In the genomic region with DNA sequence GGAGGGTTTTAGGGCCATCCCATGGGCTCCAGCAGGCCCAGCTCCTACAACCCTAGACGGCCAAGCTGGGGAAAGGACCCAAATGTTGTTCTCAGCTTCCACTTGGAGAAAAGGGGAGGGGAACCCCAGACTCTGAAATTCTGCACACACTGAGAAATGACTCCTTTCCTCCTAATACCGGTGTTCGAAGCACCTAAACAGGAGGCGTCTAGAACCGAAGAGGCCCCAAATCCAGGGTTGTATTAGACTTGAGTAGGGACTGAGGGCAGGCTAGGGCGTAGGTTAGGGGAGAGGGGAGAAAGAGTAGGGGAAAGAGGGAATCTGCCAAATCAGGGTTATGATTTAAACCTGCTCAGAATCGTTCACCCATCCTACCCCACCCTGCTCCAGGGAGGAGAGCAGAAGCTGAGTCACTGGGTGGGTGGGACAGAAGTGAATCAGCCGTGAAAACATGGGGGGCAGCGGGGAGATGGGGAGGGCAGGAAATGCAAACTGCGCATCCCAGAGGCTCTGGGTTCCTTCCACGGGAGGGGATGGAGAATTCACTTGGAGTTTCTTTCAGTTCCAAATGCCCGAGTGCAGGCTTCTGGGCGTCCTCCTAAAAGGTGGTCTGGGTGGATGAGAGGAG, we compare ENCODE assay signal across 8 cellular contexts. TPM values are rescaled to one million over a fixed set of nuclear protein-coding genes. Genes with fewer than 3 reads are reported as not detected.
A peak's percentile ranks its signal among the peaks of the same experiment; 100 is the strongest.
DNase-seq lines count a peak whose midpoint lies in the region; ATAC-seq, FAIRE-seq and TF ChIP-seq lines count a peak whose summit lies in the region.

No MANE protein-coding gene starts in this region.

- no peaks in the 10 kb centered on the region for H3K27me3 ChIP-seq in CD4-positive, alpha-beta memory T cell (ENCODE audit: insufficient read depth, low read length)
- H3K27me3 ChIP-seq in NT2/D1 (ENCODE audit: insufficient read depth, insufficient read length) (peaks cover 31% of the 10 kb centered on the region), K562 (ENCODE audit: control insufficient read depth in 2 of 2, insufficient read depth in 2 of 2, low read length in 2 of 2) (no peaks in the 10 kb centered on the region)

- POLR2A ChIA-PET in CD4-positive, alpha-beta memory T cell (lab: Charles Lee; ENCODE audit: partially characterized antibody): interaction anchor here (1.0 to 4.1 kb wide), 14 partner anchors 13 to 201 kb away, joined by 3 to 33 read pairs (median 6); partner anchors contain the start of genes CSAD, MYG1, SPRYD3 and ZNF740
- POLR2A ChIA-PET in K562 (lab: Yijun Ruan, JAX): interaction anchor here (0.5 to 1.4 kb wide), 8 partner anchors 14 to 1707 kb away, joined by 3 to 9 read pairs (median 3); partner anchors contain the start of genes GALNT6 and SPRYD3

- in situ Hi-C loops in K562 (cut with MboI): no loop called here

- FAIRE-seq in K562 (lab: Jason Lieb, UNC): peak; percentile 83

- no TSS peak for BruUV-seq in K562 (replicated peaks; lab: Mats Ljungman, UMichigan)

- H3K9me3 Mint-ChIP-seq in CD4-positive, alpha-beta memory T cell: no peaks in the 10 kb centered on the region
- no peaks in the 10 kb centered on the region for H3K9me3 Mint-ChIP-seq in stimulated activated memory B cell treated with anti-CD40 and anti-IgM and Interleukin-4, amounts not matched to agents 10 μg/mL and 1 μg/mL and 100 μg/mL, for 72 hours

- peaks cover 45% of the 10 kb centered on the region for H3K4me1 ChIP-seq in CD4-positive, alpha-beta memory T cell (ENCODE audit: insufficient read depth, low read length)
- H3K4me1 ChIP-seq in NT2/D1 (ENCODE audit: insufficient read depth, insufficient read length) (peaks cover 23% of the 10 kb centered on the region), K562 (replicated peaks in 1 of 2; ENCODE audit: control insufficient read depth in 2 of 2, insufficient read depth in 2 of 2, low read length in 2 of 2) (peaks cover 39 to 42% of the 10 kb centered on the region in 2 experiments)

- 8% methylated on average over 12 of the region's 13 CpGs for WGBS in K562 (ENCODE audit: insufficient coverage, low coverage, missing lambda C conversion rate)

- no peaks in the 10 kb centered on the region for H3K36me3 ChIP-seq in CD4-positive, alpha-beta memory T cell (ENCODE audit: insufficient read depth, low read length)
- H3K36me3 ChIP-seq in NT2/D1 (ENCODE audit: insufficient read depth, insufficient read length, low read length): peaks cover 3% of the 10 kb centered on the region
- H3K36me3 ChIP-seq in K562 (ENCODE audit: control insufficient read depth, insufficient read depth, low read length): no peaks in the 10 kb centered on the region

- no peaks in the 10 kb centered on the region for H4K20me1 ChIP-seq in K562 (replicated peaks; ENCODE audit: control insufficient read depth, insufficient read depth, low read length)

- no peak for TF ChIP-seq RAD21 in K562 (CRISPR knock-in tag; conservative IDR thresholded peaks at IDR 0.05 in 1 of 2, IDR thresholded peaks at IDR 0.05 in 1 of 2)

- H3K4me3 ChIP-seq in CD4-positive, alpha-beta memory T cell (ENCODE audit: low read length in 2 of 2): peak overlapping the region in 1 of 2 donors; percentile 46
- peak overlapping the region; percentile 66 for H3K4me3 ChIP-seq in NT2/D1 (ENCODE audit: insufficient read length, low read depth)
- peak overlapping the region; percentile 44 for H3K4me3 ChIP-seq in K562

- H3K27ac ChIP-seq in CD4-positive, alpha-beta memory T cell (ENCODE audit: low read depth, low read length): peak overlapping the region; percentile 16
- peak overlapping the region; percentile 72 for H3K27ac ChIP-seq in K562 (ENCODE audit: extremely low read depth, low read depth, low read length)

- no peaks in the 10 kb centered on the region for H3K9me3 ChIP-seq in CD4-positive, alpha-beta memory T cell (ENCODE audit: control insufficient read depth in 1 of 2, low read length in 2 of 2)
- H3K9me3 ChIP-seq in NT2/D1 (ENCODE audit: insufficient read depth, low read length): no peaks in the 10 kb centered on the region
- no peaks in the 10 kb centered on the region for H3K9me3 ChIP-seq in K562 (replicated peaks; ENCODE audit: control insufficient read depth, insufficient read depth, low read depth, low read length)

- TF ChIP-seq EP300 in K562 (IDR thresholded peaks at IDR 0.05; ENCODE audit: low read length): no peak

- ATAC-seq in K562 (peak; percentile 32), GM21526 (IDR thresholded peaks at IDR 0.05; ENCODE audit: low FRiP score, unreplicated experiment) (no peak), GM21423 (IDR thresholded peaks at IDR 0.05; ENCODE audit: unreplicated experiment) (no peak), GM18907 (IDR thresholded peaks at IDR 0.05; ENCODE audit: unreplicated experiment) (no peak)
- ATAC-seq in stimulated activated memory B cell treated with anti-CD40 and anti-IgM and Interleukin-4, amounts not matched to agents 10 μg/mL and 1 μg/mL and 100 μg/mL, for 72 hours: no peak

- peaks cover 0 to 2% of the 10 kb centered on the region in 2 donors for H3K36me3 Mint-ChIP-seq in CD4-positive, alpha-beta memory T cell
- H3K36me3 Mint-ChIP-seq in stimulated activated memory B cell treated with anti-CD40 and anti-IgM and Interleukin-4, amounts not matched to agents 10 μg/mL and 1 μg/mL and 100 μg/mL, for 72 hours: no peaks in the 10 kb centered on the region

- CTCF ChIA-PET in CD4-positive, alpha-beta memory T cell (lab: Charles Lee; ENCODE audit: partially characterized antibody): interaction anchor here (0.7 to 14.7 kb wide), 16 partner anchors 8 to 247 kb away, joined by 3 to 511 read pairs (median 4); partner anchors contain the start of gene SPRYD3
- CTCF ChIA-PET in K562 (lab: Yijun Ruan, JAX; ENCODE audit: low intra/inter-chr PET ratio): interaction anchor here (0.7 to 2.9 kb wide), 4 partner anchors 11 to 91 kb away, joined by 3 to 49 read pairs (median 3); no protein-coding TSS in a partner anchor

- H3K27ac Mint-ChIP-seq in CD4-positive, alpha-beta memory T cell: peak overlapping the region; percentile 61 to 93 (median 85)
- H3K27ac Mint-ChIP-seq in stimulated activated memory B cell treated with anti-CD40 and anti-IgM and Interleukin-4, amounts not matched to agents 10 μg/mL and 1 μg/mL and 100 μg/mL, for 72 hours: peak overlapping the region; percentile 44

- intact Hi-C loops in CD4-positive, alpha-beta memory T cell (cut with micrococcal nuclease): loop anchor here (5.0 kb wide), 1 partner anchor 46 kb away; the partner anchor contains the start of gene TNS2
- intact Hi-C loops in K562 (cut with micrococcal nuclease): no loop called here

- H3K4me2 ChIP-seq in K562 (ENCODE audit: insufficient read depth, low read length): peak overlapping the region; percentile 76

- no peak for DNase-seq in CD4-positive, alpha-beta memory T cell
- DNase-seq in NT2/D1 (ENCODE audit: low read depth, low spot score) (no peak), K562 (ENCODE audit: extremely low read depth in 1 of 4, low spot score in 3 of 4) (peak in 3 of 4 experiments; percentile 31 to 62 (median 59)), iris pigment epithelial cell (ENCODE audit: low read depth) (peak; percentile 74)

- peak overlapping the region; percentile 98 for H2AFZ ChIP-seq in K562 (ENCODE audit: low read depth, low read length)

- H3K9me1 ChIP-seq in K562 (ENCODE audit: control insufficient read depth, insufficient read depth, low read length): peaks cover 6% of the 10 kb centered on the region

- H3K27me3 Mint-ChIP-seq in CD4-positive, alpha-beta memory T cell: no peaks in the 10 kb centered on the region
- peaks cover 15% of the 10 kb centered on the region for H3K27me3 Mint-ChIP-seq in stimulated activated memory B cell treated with anti-CD40 and anti-IgM and Interleukin-4, amounts not matched to agents 10 μg/mL and 1 μg/mL and 100 μg/mL, for 72 hours

- H3K4me1 Mint-ChIP-seq in CD4-positive, alpha-beta memory T cell: peaks cover 31 to 51% (median 41%) of the 10 kb centered on the region in 4 donors
- peaks cover 43% of the 10 kb centered on the region for H3K4me1 Mint-ChIP-seq in stimulated activated memory B cell treated with anti-CD40 and anti-IgM and Interleukin-4, amounts not matched to agents 10 μg/mL and 1 μg/mL and 100 μg/mL, for 72 hours

- H3K9ac ChIP-seq in NT2/D1 (ENCODE audit: insufficient read length, low read depth) (peak overlapping the region; percentile 81), K562 (ENCODE audit: insufficient read depth in 1 of 2, low read depth in 2 of 2, low read length in 2 of 2) (peak overlapping the region; percentile 56 to 86; a peak in 3 of 4 replicates)

- H3K4me3 Mint-ChIP-seq in CD4-positive, alpha-beta memory T cell: peak overlapping the region; percentile 82 to 93 (median 86)
- peak overlapping the region; percentile 69 for H3K4me3 Mint-ChIP-seq in stimulated activated memory B cell treated with anti-CD40 and anti-IgM and Interleukin-4, amounts not matched to agents 10 μg/mL and 1 μg/mL and 100 μg/mL, for 72 hours

- H3K79me2 ChIP-seq in K562 (ENCODE audit: control insufficient read depth, insufficient read depth, low read length): no peaks in the 10 kb centered on the region

- no peak for TF ChIP-seq POLR2A in K562 (conservative IDR thresholded peaks at IDR 0.05)

- TF ChIP-seq CTCF in K562 (IDR thresholded peaks at IDR 0.05 in 2 of 3, conservative IDR thresholded peaks at IDR 0.05 in 1 of 3; ENCODE audit: insufficient read depth in 2 of 3, low read depth in 1 of 3, low read length in 3 of 3): no peak

RNA-seq across cellular contexts. Expression of gene IGFBP6, which starts 1.0 kb away (rescaled TPM):
- total RNA-seq in CD4-positive, alpha-beta memory T cell: under 1 TPM in 1 of 2 experiments, not detected in 1; 0.61 TPM
- polyA plus RNA-seq in CD4-positive, alpha-beta memory T cell: 1 to 10 TPM in 1 of 2 donors, under 1 TPM in 1; 0.53 to 1.5 TPM
- total RNA-seq in K562 (2011; cell fraction: chromatin; rRNA removed; ENCODE audit: low replicate concordance): 0.97 TPM in 1 of 2 replicates, not detected in the other
- 0.66 and 1.8 TPM in 2 replicates for total RNA-seq in K562 (2011; cell fraction: nucleolus; rRNA removed)
- 0.37 TPM in 1 of 2 replicates, not detected in the other for total RNA-seq in K562 (2011; cell fraction: nucleoplasm; rRNA removed)
- 1.2 and 1.6 TPM in 2 replicates for total RNA-seq in K562 (2014; rRNA removed)
- total RNA-seq in K562 (2014; rRNA removed; fragmentation: Illumina TruSeq; extraction: Trizol): 0.36 and 0.61 TPM in 2 replicates
- total RNA-seq in K562 (2015; rRNA removed; fragmentation: Illumina TruSeq; extraction: Trizol): 0.38 and 0.76 TPM in 2 replicates
- 1.4 and 2.3 TPM in 2 replicates for total RNA-seq in K562 (2021)
- 0.24 and 1.4 TPM in 2 replicates for polyA plus RNA-seq in K562 (2011; rRNA removed)
- 0.94 and 2.5 TPM in 2 replicates for polyA plus RNA-seq in K562 (2011; cell fraction: cytosol; rRNA removed)
- 0.24 and 0.47 TPM in 2 replicates for polyA plus RNA-seq in K562 (2011; cell fraction: nucleus; rRNA removed)
- 0.89 and 1.4 TPM in 2 replicates for polyA plus RNA-seq in K562 (2012)
- polyA plus RNA-seq in K562 (2014; fragmentation: Illumina TruSeq; extraction: Trizol): 0.52 and 0.62 TPM in 2 replicates
- polyA plus RNA-seq in K562 (2014; fragmentation: Nextera tagmentation; extraction: Ambion mirVana): under 1 TPM; 0.15 to 0.23 TPM
- polyA plus RNA-seq in K562 (2014; rRNA removed): 0.54 and 2.4 TPM in 2 replicates
- polyA minus RNA-seq in K562 (2011; rRNA and poly(A)+ RNA removed): not detected in 2 replicates
- polyA minus RNA-seq in K562 (2011; cell fraction: cytosol; rRNA and poly(A)+ RNA removed): 1.1 TPM in 1 of 2 replicates, not detected in the other
- polyA minus RNA-seq in K562 (2011; cell fraction: nucleus; rRNA and poly(A)+ RNA removed): not detected in 2 replicates

RNA-seq across cellular contexts. Expression of gene SOAT2, which starts 4.8 kb away (rescaled TPM):
- under 1 TPM; 0.26 to 0.42 TPM for total RNA-seq in CD4-positive, alpha-beta memory T cell
- under 1 TPM; 0.20 to 0.85 TPM for polyA plus RNA-seq in CD4-positive, alpha-beta memory T cell
- total RNA-seq in K562 (2011; cell fraction: chromatin; rRNA removed; ENCODE audit: low replicate concordance): not detected in 2 replicates
- not detected in 2 replicates for total RNA-seq in K562 (2011; cell fraction: nucleolus; rRNA removed)
- total RNA-seq in K562 (2011; cell fraction: nucleoplasm; rRNA removed): 0.38 TPM in 1 of 2 replicates, not detected in the other
- not detected in 2 replicates for total RNA-seq in K562 (2014; rRNA removed)
- total RNA-seq in K562 (2014; rRNA removed; fragmentation: Illumina TruSeq; extraction: Trizol): not detected in 2 replicates
- total RNA-seq in K562 (2015; rRNA removed; fragmentation: Illumina TruSeq; extraction: Trizol): not detected in 2 replicates
- total RNA-seq in K562 (2021): not detected in 2 replicates
- not detected in 2 replicates for polyA plus RNA-seq in K562 (2011; rRNA removed)
- not detected in 2 replicates for polyA plus RNA-seq in K562 (2011; cell fraction: cytosol; rRNA removed)
- polyA plus RNA-seq in K562 (2011; cell fraction: nucleus; rRNA removed): not detected in 2 replicates
- polyA plus RNA-seq in K562 (2012): not detected in 2 replicates
- polyA plus RNA-seq in K562 (2014; fragmentation: Illumina TruSeq; extraction: Trizol): not detected in 2 replicates
- not detected for polyA plus RNA-seq in K562 (2014; fragmentation: Nextera tagmentation; extraction: Ambion mirVana)
- 0.04 TPM in 1 of 2 replicates, not detected in the other for polyA plus RNA-seq in K562 (2014; rRNA removed)
- not detected in 2 replicates for polyA minus RNA-seq in K562 (2011; rRNA and poly(A)+ RNA removed)
- polyA minus RNA-seq in K562 (2011; cell fraction: cytosol; rRNA and poly(A)+ RNA removed): not detected in 2 replicates
- not detected in 2 replicates for polyA minus RNA-seq in K562 (2011; cell fraction: nucleus; rRNA and poly(A)+ RNA removed)

RNA-seq across cellular contexts. Expression of gene SPRYD3, which starts 19.3 kb away (rescaled TPM):
- total RNA-seq in CD4-positive, alpha-beta memory T cell: 10 to 100 TPM; 54.3 to 59.3 TPM
- 10 to 100 TPM; 54.2 to 71.7 TPM for polyA plus RNA-seq in CD4-positive, alpha-beta memory T cell
- total RNA-seq in K562 (2011; cell fraction: chromatin; rRNA removed; ENCODE audit: low replicate concordance): 10.8 and 27.6 TPM in 2 replicates
- 15.0 and 17.4 TPM in 2 replicates for total RNA-seq in K562 (2011; cell fraction: nucleolus; rRNA removed)
- 15.6 and 18.3 TPM in 2 replicates for total RNA-seq in K562 (2011; cell fraction: nucleoplasm; rRNA removed)
- total RNA-seq in K562 (2014; rRNA removed) (8.4 and 10.6 TPM in 2 replicates), K562 (2014; rRNA removed; fragmentation: Illumina TruSeq; extraction: Trizol) (4.1 and 5.1 TPM in 2 replicates), K562 (2015; rRNA removed; fragmentation: Illumina TruSeq; extraction: Trizol) (5.0 and 5.9 TPM in 2 replicates), K562 (2021) (10.8 and 13.6 TPM in 2 replicates)
- polyA plus RNA-seq in K562 (2011; rRNA removed) (6.2 and 7.6 TPM in 2 replicates), K562 (2014; fragmentation: Illumina TruSeq; extraction: Trizol) (10.6 and 11.4 TPM in 2 replicates), K562 (2014; fragmentation: Nextera tagmentation; extraction: Ambion mirVana) (1 to 10 TPM; 1.5 to 2.6 TPM), K562 (2014; rRNA removed) (9.1 and 11.0 TPM in 2 replicates)
- 8.6 and 18.4 TPM in 2 replicates for polyA plus RNA-seq in K562 (2011; cell fraction: cytosol; rRNA removed)
- 11.1 and 16.3 TPM in 2 replicates for polyA plus RNA-seq in K562 (2011; cell fraction: nucleus; rRNA removed)
- polyA plus RNA-seq in K562 (2012): 11.4 and 11.7 TPM in 2 replicates
- polyA minus RNA-seq in K562 (2011; rRNA and poly(A)+ RNA removed): 7.4 and 10.3 TPM in 2 replicates
- polyA minus RNA-seq in K562 (2011; cell fraction: cytosol; rRNA and poly(A)+ RNA removed): 6.8 and 11.6 TPM in 2 replicates
- polyA minus RNA-seq in K562 (2011; cell fraction: nucleus; rRNA and poly(A)+ RNA removed): 6.6 and 7.5 TPM in 2 replicates

RNA-seq across cellular contexts. Expression of gene TNS2, which starts 48.6 kb away (rescaled TPM):
- total RNA-seq in CD4-positive, alpha-beta memory T cell: 1 to 10 TPM; 6.3 to 7.2 TPM
- under 1 TPM; 0.27 to 0.45 TPM for polyA plus RNA-seq in CD4-positive, alpha-beta memory T cell
- 7.1 and 23.0 TPM in 2 replicates for total RNA-seq in K562 (2011; cell fraction: chromatin; rRNA removed; ENCODE audit: low replicate concordance)
- 8.0 and 14.7 TPM in 2 replicates for total RNA-seq in K562 (2011; cell fraction: nucleolus; rRNA removed)
- 8.0 and 11.1 TPM in 2 replicates for total RNA-seq in K562 (2011; cell fraction: nucleoplasm; rRNA removed)
- total RNA-seq in K562 (2014; rRNA removed) (1.2 and 1.3 TPM in 2 replicates), K562 (2014; rRNA removed; fragmentation: Illumina TruSeq; extraction: Trizol) (0.41 and 0.73 TPM in 2 replicates), K562 (2015; rRNA removed; fragmentation: Illumina TruSeq; extraction: Trizol) (0.65 and 0.79 TPM in 2 replicates), K562 (2021) (2.8 and 3.1 TPM in 2 replicates)
- polyA plus RNA-seq in K562 (2011; rRNA removed) (1.3 and 1.7 TPM in 2 replicates), K562 (2014; fragmentation: Illumina TruSeq; extraction: Trizol) (1.4 and 1.6 TPM in 2 replicates), K562 (2014; fragmentation: Nextera tagmentation; extraction: Ambion mirVana) (under 1 TPM in 1 of 2 experiments, not detected in 1; 0.28 TPM), K562 (2014; rRNA removed) (1.0 and 2.8 TPM in 2 replicates)
- 0.91 and 1.3 TPM in 2 replicates for polyA plus RNA-seq in K562 (2011; cell fraction: cytosol; rRNA removed)
- 7.6 and 16.8 TPM in 2 replicates for polyA plus RNA-seq in K562 (2011; cell fraction: nucleus; rRNA removed)
- polyA plus RNA-seq in K562 (2012): 1.5 and 2.8 TPM in 2 replicates
- 2.3 and 2.9 TPM in 2 replicates for polyA minus RNA-seq in K562 (2011; rRNA and poly(A)+ RNA removed)
- 4.6 and 4.9 TPM in 2 replicates for polyA minus RNA-seq in K562 (2011; cell fraction: cytosol; rRNA and poly(A)+ RNA removed)
- 9.4 and 13.6 TPM in 2 replicates for polyA minus RNA-seq in K562 (2011; cell fraction: nucleus; rRNA and poly(A)+ RNA removed)

Comparison
In these comparisons a context has a peak if more than half of its experiments do, and no peak if none do; other contexts are left out.
1. DNase-seq: peak in K562 (3 of 4) and iris pigment epithelial cell (single experiment); none in CD4-positive, alpha-beta memory T cell (0 of 5) and NT2/D1 (single experiment).